ENCODE assay signal across 1 cellular context in genomic region chr19:49896863-49897621, GRCh38.
TF ChIP-seq lines count a peak whose summit lies in the region.

Gene IL4I1, minus strand, starts transcription at chr19:49896887. Its CDS starts 727 bp downstream, at chr19:49896160.

TF ChIP-seq in GM23338, 12 proteins besides CTCF, POLR2A, EP300 and RAD21 (continued from another document):
- TF ChIP-seq REST (IDR thresholded peaks at IDR 0.05; ENCODE audit: unreplicated experiment) = no peak
- no peak for TF ChIP-seq JUNB (IDR thresholded peaks at IDR 0.05; ENCODE audit: unreplicated experiment)
- no peak for TF ChIP-seq ZNF331 (CRISPR knock-in tag; IDR thresholded peaks at IDR 0.05; ENCODE audit: low read depth)
